In the genomic region with DNA sequence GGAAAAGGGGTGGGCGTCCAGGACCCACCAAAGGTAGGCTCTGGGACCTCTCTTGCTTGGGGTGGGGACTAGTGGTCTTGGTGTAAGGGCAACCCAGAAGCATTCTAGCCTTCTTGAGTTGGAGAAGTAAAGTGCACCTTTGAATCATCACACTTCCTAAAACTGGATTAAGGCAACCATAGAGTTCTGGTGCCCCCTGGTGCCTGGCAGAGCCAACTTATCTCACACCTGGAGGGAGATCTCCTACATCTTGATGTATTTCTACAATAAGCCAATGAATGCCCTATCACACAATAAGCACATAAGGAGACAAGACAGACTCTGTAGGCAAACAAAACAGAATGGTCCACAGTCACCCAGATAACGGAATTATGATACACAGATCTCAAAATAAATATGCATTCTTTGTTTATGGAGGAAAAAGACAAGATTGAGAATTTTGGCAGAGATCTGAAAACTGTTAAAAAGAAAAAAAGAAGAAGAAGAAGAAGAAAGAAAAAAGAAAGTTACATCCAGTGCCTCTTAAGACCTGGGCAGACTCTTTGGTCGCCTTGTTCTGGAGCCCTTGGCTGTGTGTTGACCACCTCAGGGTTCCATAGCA, we compare ENCODE assay signal across 7 cellular contexts.
DNase-seq lines count a peak whose midpoint lies in the region; ATAC-seq and TF ChIP-seq lines count a peak whose summit lies in the region.

No MANE protein-coding gene starts in this region.

- 0 out of 2 replicates have a peak, but pooled peaks cover 2% of the 10 kb centered on the region for H3K9me3 ChIP-seq in SJCRH30 (replicated peaks)

- peak; percentile 77 for TF ChIP-seq CTCF in chondrocyte (IDR thresholded peaks at IDR 0.05)
- TF ChIP-seq CTCF in omental fat pad (IDR thresholded peaks at IDR 0.05), result no peak

- ATAC-seq in naive B cell (ENCODE audit: low read depth in 2 of 2) (peak; percentile 50 to 61), HG02623 (IDR thresholded peaks at IDR 0.05; ENCODE audit: unreplicated experiment) (no peak), omental fat pad (ENCODE audit: low FRiP score) (no peak)

- H3K4me3 Mint-ChIP-seq in chondrocyte (ENCODE audit: unreplicated experiment) (no peak overlapping the region), naive B cell (no peak overlapping the region)

- peak; percentile 40 for DNase-seq in GM03348 (ENCODE audit: low spot score)
- peak; percentile 68 to 75 for DNase-seq in Kasumi-1 (lab: John Stamatoyannopoulos, UW)
- peak; percentile 20 to 50 for DNase-seq in SJCRH30
- no peak for DNase-seq in chondrocyte (ENCODE audit: low spot score)
- DNase-seq in naive B cell, result peak; percentile 29
- DNase-seq in omental fat pad (ENCODE audit: low spot score), result no peak

- H3K4me1 Mint-ChIP-seq in chondrocyte (ENCODE audit: low read depth) (no peaks in the 10 kb centered on the region), naive B cell (no peaks in the 10 kb centered on the region)

- H3K4me1 ChIP-seq in SJCRH30, result no peaks in the 10 kb centered on the region

- H3K36me3 Mint-ChIP-seq in chondrocyte (ENCODE audit: low read depth) (peaks cover 10% of the 10 kb centered on the region), naive B cell (peaks cover 13 to 23% of the 10 kb centered on the region in 2 donors)

- H3K27ac Mint-ChIP-seq in chondrocyte (ENCODE audit: unreplicated experiment) (no peak overlapping the region), naive B cell (no peak overlapping the region)

- H3K9me3 Mint-ChIP-seq in chondrocyte (ENCODE audit: low read depth) (peaks cover 17% of the 10 kb centered on the region), naive B cell (peaks cover 4 to 28% (median 23%) of the 10 kb centered on the region in 7 donors)

- no peak overlapping the region for H3K4me3 ChIP-seq in SJCRH30

- H3K27me3 Mint-ChIP-seq in chondrocyte (ENCODE audit: low read depth) (peaks cover 56% of the 10 kb centered on the region), naive B cell (peaks cover 48 to 49% (median 49%) of the 10 kb centered on the region in 3 donors)

- no peak overlapping the region for H3K27ac ChIP-seq in SJCRH30

- no peaks in the 10 kb centered on the region for H3K27me3 ChIP-seq in SJCRH30

- H3K36me3 ChIP-seq in SJCRH30, result no peaks in the 10 kb centered on the region

Comparison
In these comparisons a context has a peak if more than half of its experiments do, and no peak if none do; other contexts are left out.
1. DNase-seq: peak in GM03348 (single experiment), Kasumi-1 (2 of 2), SJCRH30 (2 of 2) and naive B cell (single experiment); none in chondrocyte (single experiment) and omental fat pad (single experiment).
2. ATAC-seq: peak in naive B cell (2 of 2); none in HG02623 (single experiment) and omental fat pad (single experiment).